1 cellular context compared by ENCODE assay signal in genomic region chr4:56907489-56908205, GRCh38.
TF ChIP-seq lines count a peak whose summit lies in the region.

Gene REST (plus strand): TSS chr4:56907900. CDS start chr4:56910639, 2,739 bp downstream.

TF ChIP-seq in HepG2, 621 proteins besides CTCF, POLR2A, EP300 and RAD21 (continued from another document and continues in another):
- 0 out of 2 replicates have a peak, but pooled peaks have one; percentile 10 for TF ChIP-seq POGK (CRISPR knock-in tag; conservative IDR thresholded peaks at IDR 0.05)
- peak; percentile 49 for TF ChIP-seq ASH2L (IDR thresholded peaks at IDR 0.05; ENCODE audit: insufficient read length, low read depth, low read length)
- peak; percentile 19; the same call in 1 of the 2 replicates for TF ChIP-seq HDAC1 (CRISPR knock-in tag; IDR thresholded peaks at IDR 0.05)
- TF ChIP-seq NCOA1 (CRISPR knock-in tag; IDR thresholded peaks at IDR 0.05): no peak
- no peak for TF ChIP-seq ZNF24 (IDR thresholded peaks at IDR 0.05)
- peak; percentile 52 for TF ChIP-seq SALL1 (CRISPR knock-in tag; IDR thresholded peaks at IDR 0.05)
- TF ChIP-seq ZNF83 (CRISPR knock-in tag; IDR thresholded peaks at IDR 0.05; ENCODE audit: borderline replicate concordance): no peak
- no peak for TF ChIP-seq ZSCAN25 (CRISPR knock-in tag; IDR thresholded peaks at IDR 0.05)
- peak; percentile 40; the same call in 1 of the 2 replicates for TF ChIP-seq SAP130 (CRISPR knock-in tag; IDR thresholded peaks at IDR 0.05; ENCODE audit: low read depth)
- no peak for TF ChIP-seq ATF4 (CRISPR knock-in tag; IDR thresholded peaks at IDR 0.05)
- no peak for TF ChIP-seq CSRNP2 (CRISPR knock-in tag; conservative IDR thresholded peaks at IDR 0.05; ENCODE audit: low read depth)
- TF ChIP-seq ATF2 (CRISPR knock-in tag; IDR thresholded peaks at IDR 0.05): no peak
- TF ChIP-seq DBP (CRISPR knock-in tag; IDR thresholded peaks at IDR 0.05; ENCODE audit: not compliant biosample characterization): no peak
- no peak for TF ChIP-seq KLF13 (CRISPR knock-in tag; IDR thresholded peaks at IDR 0.05)
- TF ChIP-seq ZSCAN31 (CRISPR knock-in tag; IDR thresholded peaks at IDR 0.05; ENCODE audit: low read depth): no peak
- no peak for TF ChIP-seq EHMT2 (IDR thresholded peaks at IDR 0.05; ENCODE audit: borderline replicate concordance, low read depth, low read length)
- TF ChIP-seq KDM5B (CRISPR knock-in tag; IDR thresholded peaks at IDR 0.05; ENCODE audit: borderline replicate concordance): no peak
- TF ChIP-seq ZBTB14 (CRISPR knock-in tag; IDR thresholded peaks at IDR 0.05): peak; percentile 92
- no peak for TF ChIP-seq ELF3 (CRISPR knock-in tag; IDR thresholded peaks at IDR 0.05)
- no peak for TF ChIP-seq HNRNPH1 (optimal IDR thresholded peaks at IDR 0.05; ENCODE audit: low read depth, low read length)
- no peak for TF ChIP-seq POGZ (CRISPR knock-in tag; IDR thresholded peaks at IDR 0.05)
- TF ChIP-seq NFYC (CRISPR knock-in tag; IDR thresholded peaks at IDR 0.05): no peak
- TF ChIP-seq CCAR2 (optimal IDR thresholded peaks at IDR 0.05; ENCODE audit: low read depth, low read length): no peak
- no peak for TF ChIP-seq ZNF549 (CRISPR knock-in tag; IDR thresholded peaks at IDR 0.05)
- no peak for TF ChIP-seq SOX6 (IDR thresholded peaks at IDR 0.05)
- TF ChIP-seq SOX6 (CRISPR knock-in tag; IDR thresholded peaks at IDR 0.05): no peak
- no peak for TF ChIP-seq ZSCAN20 (CRISPR knock-in tag; IDR thresholded peaks at IDR 0.05; ENCODE audit: borderline replicate concordance)
- TF ChIP-seq ARID4A (CRISPR knock-in tag; IDR thresholded peaks at IDR 0.05; ENCODE audit: borderline replicate concordance): peak; percentile 13; the same call in 1 of the 2 replicates
- no peak for TF ChIP-seq FOXA3 (CRISPR knock-in tag; IDR thresholded peaks at IDR 0.05)
- no peak for TF ChIP-seq ZSCAN29 (CRISPR knock-in tag; conservative IDR thresholded peaks at IDR 0.05)
- no peak for TF ChIP-seq IRX3 (CRISPR knock-in tag; IDR thresholded peaks at IDR 0.05; ENCODE audit: borderline replicate concordance, low read depth)
- no peak for TF ChIP-seq HMGXB3 (CRISPR knock-in tag; IDR thresholded peaks at IDR 0.05; ENCODE audit: borderline replicate concordance)
- TF ChIP-seq CAMTA2 (CRISPR knock-in tag; IDR thresholded peaks at IDR 0.05; ENCODE audit: borderline replicate concordance): no peak
- TF ChIP-seq ZBTB10 (CRISPR knock-in tag; IDR thresholded peaks at IDR 0.05; ENCODE audit: borderline replicate concordance): no peak
- no peak for TF ChIP-seq MAFF (IDR thresholded peaks at IDR 0.05; ENCODE audit: low read depth, low read length)
- peak; percentile 83 for TF ChIP-seq ZNF777 (CRISPR knock-in tag; IDR thresholded peaks at IDR 0.05)
- TF ChIP-seq MXI1 (IDR thresholded peaks at IDR 0.05; ENCODE audit: borderline replicate concordance, low read depth, low read length): peak; percentile 56; the same call in 1 of the 3 replicates
- no peak for TF ChIP-seq HOMEZ (CRISPR knock-in tag; IDR thresholded peaks at IDR 0.05; ENCODE audit: low read depth)
- 0 out of 2 replicates have a peak, but pooled peaks have one; percentile 64 for TF ChIP-seq ZFP82 (CRISPR knock-in tag; IDR thresholded peaks at IDR 0.05; ENCODE audit: borderline replicate concordance)
- no peak for TF ChIP-seq HNF4A (CRISPR knock-in tag; IDR thresholded peaks at IDR 0.05)
- no peak for TF ChIP-seq BCL6 (CRISPR knock-in tag; IDR thresholded peaks at IDR 0.05)
